Comparison of ENCODE assay signal across 10 cellular contexts in genomic region chr5:41747291-41747690, GRCh38.
DNase-seq lines count a peak whose midpoint lies in the region; ATAC-seq, FAIRE-seq and TF ChIP-seq lines count a peak whose summit lies in the region.
"Had no signal": no experiment of that assay in that cellular context is flagged by ENCODE, and none has a peak within 500 bp of the region (broad histone marks: within the 10 kb centered on the region; RNA-seq: fewer than 3 reads in every experiment).

No MANE protein-coding gene starts in this region.

- peaks cover 0 to 3% (median 0%) of the 10 kb centered on the region in 12 donors for H3K9me3 ChIP-seq in heart left ventricle
- H3K9me3 ChIP-seq in left ventricle myocardium inferior (replicated peaks): no peaks in the 10 kb centered on the region
- H3K9me3 ChIP-seq: pancreas had no signal

- H3K27me3 ChIP-seq in bronchial epithelial cell (ENCODE audit: control insufficient read depth, insufficient read depth, low read length) (no peaks in the 10 kb centered on the region), heart left ventricle (no peaks in the 10 kb centered on the region), left ventricle myocardium inferior (ENCODE audit: low read depth) (no peaks in the 10 kb centered on the region)
- H3K27me3 ChIP-seq: pancreas had no signal

- no peaks in the 10 kb centered on the region for H3K36me3 ChIP-seq in bronchial epithelial cell (ENCODE audit: control insufficient read depth, insufficient read depth, low read length)
- H3K36me3 ChIP-seq in heart left ventricle: peaks cover 0 to 25% (median 14%) of the 10 kb centered on the region in 9 donors
- peaks cover 45% of the 10 kb centered on the region for H3K36me3 ChIP-seq in left ventricle myocardium inferior
- H3K36me3 ChIP-seq: pancreas had no signal

- no peak for TF ChIP-seq CTCF in bronchial epithelial cell (IDR thresholded peaks at IDR 0.05; ENCODE audit: insufficient read depth, low read length, severe bottlenecking)
- TF ChIP-seq CTCF in heart left ventricle (IDR thresholded peaks at IDR 0.05): no peak
- TF ChIP-seq CTCF in left ventricle myocardium inferior (IDR thresholded peaks at IDR 0.05; ENCODE audit: borderline replicate concordance): no peak

- no peak for ATAC-seq in heart left ventricle
- ATAC-seq: pancreas had no signal

- no peak for DNase-seq in H54 (ENCODE audit: insufficient read length, low spot score)
- peak; percentile 32 for DNase-seq in NCI-H2227 treated with DMSO at 0.1 percent for 48 hours (lab: John Stamatoyannopoulos, UW)
- peak; percentile 22 for DNase-seq in bronchial epithelial cell (ENCODE audit: low read depth)
- DNase-seq in lung microvascular endothelial cell (ENCODE audit: low read depth in 2 of 2): peak; percentile 74 to 76
- DNase-seq in activated gamma-delta T cell (lab: John Stamatoyannopoulos, UW): no peak
- no peak for DNase-seq in heart left ventricle
- no peak for DNase-seq in left ventricle myocardium inferior
- no peak for DNase-seq in T1000 (lab: John Stamatoyannopoulos, UW)
- DNase-seq: activated naive CD4-positive, alpha-beta T cell treated with anti-CD3 and anti-CD28 coated beads, Interleukin-2, amount 50 U/mL, for 16 hours; pancreas had no signal

- no peak overlapping the region for H3K4me3 ChIP-seq in bronchial epithelial cell (ENCODE audit: low read depth, low read length)
- no peak overlapping the region for H3K4me3 ChIP-seq in heart left ventricle
- H3K4me3 ChIP-seq in left ventricle myocardium inferior: no peak overlapping the region
- H3K4me3 ChIP-seq: pancreas had no signal

- H3K4me1 ChIP-seq in heart left ventricle (peaks cover 0 to 12% (median 2%) of the 10 kb centered on the region in 12 donors), left ventricle myocardium inferior (peaks cover 8% of the 10 kb centered on the region)
- H3K4me1 ChIP-seq: pancreas had no signal

- TF ChIP-seq POLR2A in H54 (IDR thresholded peaks at IDR 0.05; ENCODE audit: low read depth, low read length): no peak
- no peak for TF ChIP-seq POLR2A in heart left ventricle (IDR thresholded peaks at IDR 0.05)

- intact Hi-C loops in heart left ventricle (cut with DNase I): no loop called here
- intact Hi-C loops in left ventricle myocardium inferior (cut with micrococcal nuclease): no loop called here

- FAIRE-seq in H54 (lab: Jason Lieb, UNC) (peak; percentile 57), bronchial epithelial cell (lab: Jason Lieb, UNC) (no peak)
- FAIRE-seq: pancreas had no signal

- H3K27ac ChIP-seq in heart left ventricle (no peak overlapping the region), left ventricle myocardium inferior (replicated peaks) (no peak overlapping the region)
- H3K27ac ChIP-seq: pancreas had no signal

- WGBS in heart left ventricle, 4 donors: 21 to 50% (median 36%) methylated on average over 1 of the region's 1 CpG

Comparison
In these comparisons a context has a peak if more than half of its experiments do, and no peak if none do; other contexts are left out.
1. DNase-seq: peak in NCI-H2227 treated with DMSO at 0.1 percent for 48 hours (single experiment), bronchial epithelial cell (single experiment) and lung microvascular endothelial cell (2 of 2); none in H54 (single experiment), activated gamma-delta T cell (single experiment), heart left ventricle (0 of 5), left ventricle myocardium inferior (single experiment) and T1000 (single experiment).